21 cellular contexts compared by ENCODE assay signal in the genomic region with DNA sequence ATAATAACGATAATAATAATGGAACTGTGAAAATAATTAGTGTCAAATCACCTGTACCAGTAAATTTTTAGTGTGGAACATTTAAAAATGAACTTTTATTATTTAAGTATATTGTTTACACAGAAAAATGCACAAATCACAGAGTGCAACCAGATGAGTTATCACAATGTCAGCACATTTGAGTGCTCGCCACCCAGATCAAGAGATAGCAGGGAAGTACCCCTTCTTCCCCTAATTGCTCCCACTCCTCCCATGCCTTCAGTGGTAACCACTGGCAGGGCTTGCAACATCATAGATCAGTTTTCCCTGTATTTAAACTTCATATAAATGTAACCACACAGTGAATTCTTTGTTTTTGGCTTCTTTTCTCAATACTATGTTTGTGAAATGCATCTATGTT.
DNase-seq lines count a peak whose midpoint lies in the region; ATAC-seq lines count a peak whose summit lies in the region.
"Had no signal": no experiment of that assay in that cellular context is flagged by ENCODE, and none has a peak within 500 bp of the region (broad histone marks: within the 10 kb centered on the region; RNA-seq: fewer than 3 reads in every experiment).

No MANE protein-coding gene starts in this region.

- peaks cover 0 to 25% (median 0%) of the 10 kb centered on the region in 11 experiments; a peak in 2 of 22 replicates for H3K27me3 ChIP-seq in BLaER1 treated with 17β-estradiol and CSF1 and Interleukin-3, amounts not matched to agents 10 nM and 100 nM

- no peaks in the 10 kb centered on the region for H3K36me3 Mint-ChIP-seq in dendritic cell treated with granulocyte-macrophage colony-stimulating factor and Interleukin-4, amounts not matched to agents 40 ng/mL and 50 ng/mL, for 4 days (ENCODE audit: low read depth)
- H3K36me3 Mint-ChIP-seq: CD4-positive, CD25-positive, alpha-beta regulatory T cell; CD8-positive, alpha-beta memory T cell had no signal

- no peak for ATAC-seq in GM19395 (IDR thresholded peaks at IDR 0.05; ENCODE audit: unreplicated experiment)
- ATAC-seq: GM23338, HCT116 had no signal

- no peaks in the 10 kb centered on the region for H3K27me3 Mint-ChIP-seq in dendritic cell treated with granulocyte-macrophage colony-stimulating factor and Interleukin-4, amounts not matched to agents 40 ng/mL and 50 ng/mL, for 4 days

- DNase-seq in CD1c-positive myeloid dendritic cell (ENCODE audit: extremely low spot score) (peak; percentile 70), Kasumi-1 (lab: John Stamatoyannopoulos, UW) (peak; percentile 46 to 47), NCI-H524 (lab: John Stamatoyannopoulos, UW) (no peak), inferior parietal cortex (ENCODE audit: extremely low spot score) (no peak), GOT3 (lab: John Stamatoyannopoulos, UW) (no peak)
- DNase-seq: AML-193; CD4-positive, CD25-positive, alpha-beta regulatory T cell; CD8-positive, alpha-beta memory T cell; COR-L47; DMS 273 treated with DMSO at 0.1 percent for 48 hours; DMS53; DND-41; EL; H7; HFFc6 had no signal

- H3K9me3 Mint-ChIP-seq in dendritic cell treated with granulocyte-macrophage colony-stimulating factor and Interleukin-4, amounts not matched to agents 40 ng/mL and 50 ng/mL, for 4 days: no peaks in the 10 kb centered on the region
- H3K9me3 Mint-ChIP-seq: CD4-positive, CD25-positive, alpha-beta regulatory T cell; CD8-positive, alpha-beta memory T cell; GM23338 had no signal

- H3K4me1 ChIP-seq in BLaER1 treated with 17β-estradiol and CSF1 and Interleukin-3, amounts not matched to agents 10 nM and 100 nM: peaks cover 10 to 33% (median 18%) of the 10 kb centered on the region in 10 experiments

- H3K36me3 ChIP-seq in BLaER1 treated with 17β-estradiol and CSF1 and Interleukin-3, amounts not matched to agents 10 nM and 100 nM: no peaks in the 10 kb centered on the region

- H3K4me3 ChIP-seq in BLaER1 treated with 17β-estradiol and CSF1 and Interleukin-3, amounts not matched to agents 10 nM and 100 nM: no peak overlapping the region
- H3K4me3 ChIP-seq: GM23338 had no signal

- no peak overlapping the region for H3K27ac ChIP-seq in BLaER1 treated with 17β-estradiol and CSF1 and Interleukin-3, amounts not matched to agents 10 nM and 100 nM
- H3K27ac ChIP-seq: KMS-11 had no signal

- peak overlapping the region in 7 of 11 experiments; percentile 53 to 80 (median 65); a peak in 12 of 22 replicates for H3K4me2 ChIP-seq in BLaER1 treated with 17β-estradiol and CSF1 and Interleukin-3, amounts not matched to agents 10 nM and 100 nM
- H3K4me2 ChIP-seq: GM23338, KMS-11 had no signal

- peaks cover 0 to 4% (median 0%) of the 10 kb centered on the region in 11 experiments; a peak in 2 of 22 replicates for H3K9me3 ChIP-seq in BLaER1 treated with 17β-estradiol and CSF1 and Interleukin-3, amounts not matched to agents 10 nM and 100 nM (replicated peaks in 1 of 11)

- intact Hi-C loops in dendritic cell treated with granulocyte-macrophage colony-stimulating factor and Interleukin-4, amounts not matched to agents 40 ng/mL and 50 ng/mL, for 4 days (cut with micrococcal nuclease): no loop called here

- peaks cover 67% of the 10 kb centered on the region for H3K4me1 Mint-ChIP-seq in dendritic cell treated with granulocyte-macrophage colony-stimulating factor and Interleukin-4, amounts not matched to agents 40 ng/mL and 50 ng/mL, for 4 days (ENCODE audit: low read depth)
- H3K4me1 Mint-ChIP-seq: CD4-positive, CD25-positive, alpha-beta regulatory T cell; CD8-positive, alpha-beta memory T cell had no signal

- H4K20me1 ChIP-seq in BLaER1 treated with 17β-estradiol and CSF1 and Interleukin-3, amounts not matched to agents 10 nM and 100 nM: 0 out of 22 replicates have a peak, but pooled peaks cover 0 to 3% (median 0%) of the 10 kb centered on the region in 11 experiments

- no peak overlapping the region for H3K9ac ChIP-seq in BLaER1 treated with 17β-estradiol and CSF1 and Interleukin-3, amounts not matched to agents 10 nM and 100 nM
- H3K9ac ChIP-seq: KMS-11 had no signal

- no peak overlapping the region for H3K4me3 Mint-ChIP-seq in dendritic cell treated with granulocyte-macrophage colony-stimulating factor and Interleukin-4, amounts not matched to agents 40 ng/mL and 50 ng/mL, for 4 days
- H3K4me3 Mint-ChIP-seq: CD4-positive, CD25-positive, alpha-beta regulatory T cell; CD8-positive, alpha-beta memory T cell; GM23338; HFFc6 had no signal

- H3K27ac Mint-ChIP-seq in dendritic cell treated with granulocyte-macrophage colony-stimulating factor and Interleukin-4, amounts not matched to agents 40 ng/mL and 50 ng/mL, for 4 days: peak overlapping the region; percentile 83
- H3K27ac Mint-ChIP-seq: CD4-positive, CD25-positive, alpha-beta regulatory T cell; CD8-positive, alpha-beta memory T cell; GM23338; HFFc6 had no signal

Comparison
In these comparisons a context has a peak if more than half of its experiments do, and no peak if none do; other contexts are left out.
1. DNase-seq: peak in CD1c-positive myeloid dendritic cell (single experiment) and Kasumi-1 (2 of 2); none in NCI-H524 (0 of 2), inferior parietal cortex (single experiment) and GOT3 (single experiment).